Comparison of ENCODE assay signal across 18 cellular contexts in genomic region chr1:20401405-20402010, GRCh38.
DNase-seq lines count a peak whose midpoint lies in the region; ATAC-seq and TF ChIP-seq lines count a peak whose summit lies in the region.
"Had no signal": no experiment of that assay in that cellular context is flagged by ENCODE, and none has a peak within 500 bp of the region (broad histone marks: within the 10 kb centered on the region; RNA-seq: fewer than 3 reads in every experiment).

No MANE protein-coding gene starts in this region.

- H3K36me3 Mint-ChIP-seq in chondrocyte (ENCODE audit: low read depth), result no peaks in the 10 kb centered on the region

- H3K4me1 Mint-ChIP-seq in chondrocyte (ENCODE audit: low read depth), result peaks cover 12% of the 10 kb centered on the region
- H3K4me1 Mint-ChIP-seq: CD8-positive, alpha-beta memory T cell had no signal

- H3K27ac Mint-ChIP-seq in chondrocyte (ENCODE audit: unreplicated experiment), result no peak overlapping the region
- H3K27ac Mint-ChIP-seq: CD8-positive, alpha-beta memory T cell; HFFc6 had no signal

- no peak overlapping the region for H3K4me3 Mint-ChIP-seq in chondrocyte (ENCODE audit: unreplicated experiment)
- H3K4me3 Mint-ChIP-seq: CD8-positive, alpha-beta memory T cell; HFFc6 had no signal

- peak; percentile 45 for DNase-seq in activated CD8-positive, alpha-beta memory T cell treated with anti-CD3 and anti-CD28 coated beads for 24 hours
- DNase-seq in activated CD8-positive, alpha-beta memory T cell treated with anti-CD3 and anti-CD28 coated beads, Interleukin-2, amount 50 U/mL, for 4 hours, result no peak
- DNase-seq in chondrocyte (ENCODE audit: low spot score), result peak; percentile 86
- DNase-seq in islet precursor cell, result peak; percentile 37
- no peak for DNase-seq in H4 (ENCODE audit: low spot score)
- DNase-seq in MV-4-11 (lab: John Stamatoyannopoulos, UW), result no peak
- DNase-seq: 8988T; AML-193; Caco-2; CD8-positive, alpha-beta memory T cell; DND-41; GF-D8; GOT3; HCEC 1CT; HFFc6 had no signal

- H3K27me3 Mint-ChIP-seq in chondrocyte (ENCODE audit: low read depth), result peaks cover 46% of the 10 kb centered on the region

- peak overlapping the region; percentile 77 for H3K27ac ChIP-seq in temporal lobe (ENCODE audit: low read depth, low read length)
- H3K27ac ChIP-seq: BLaER1 had no signal

- H3K9me3 Mint-ChIP-seq in chondrocyte (ENCODE audit: low read depth), result no peaks in the 10 kb centered on the region
- H3K9me3 Mint-ChIP-seq: HFFc6 had no signal

- no peak for ATAC-seq in HG03521 (IDR thresholded peaks at IDR 0.05; ENCODE audit: unreplicated experiment)

- TF ChIP-seq CTCF in chondrocyte (IDR thresholded peaks at IDR 0.05), result no peak

Comparison
In these comparisons a context has a peak if more than half of its experiments do, and no peak if none do; other contexts are left out.
1. DNase-seq: peak in activated CD8-positive, alpha-beta memory T cell treated with anti-CD3 and anti-CD28 coated beads for 24 hours (single experiment), chondrocyte (single experiment) and islet precursor cell (single experiment); none in activated CD8-positive, alpha-beta memory T cell treated with anti-CD3 and anti-CD28 coated beads, Interleukin-2, amount 50 U/mL, for 4 hours (single experiment), H4 (single experiment) and MV-4-11 (single experiment).